ENCODE assay signal across 8 cellular contexts in the genomic region with DNA sequence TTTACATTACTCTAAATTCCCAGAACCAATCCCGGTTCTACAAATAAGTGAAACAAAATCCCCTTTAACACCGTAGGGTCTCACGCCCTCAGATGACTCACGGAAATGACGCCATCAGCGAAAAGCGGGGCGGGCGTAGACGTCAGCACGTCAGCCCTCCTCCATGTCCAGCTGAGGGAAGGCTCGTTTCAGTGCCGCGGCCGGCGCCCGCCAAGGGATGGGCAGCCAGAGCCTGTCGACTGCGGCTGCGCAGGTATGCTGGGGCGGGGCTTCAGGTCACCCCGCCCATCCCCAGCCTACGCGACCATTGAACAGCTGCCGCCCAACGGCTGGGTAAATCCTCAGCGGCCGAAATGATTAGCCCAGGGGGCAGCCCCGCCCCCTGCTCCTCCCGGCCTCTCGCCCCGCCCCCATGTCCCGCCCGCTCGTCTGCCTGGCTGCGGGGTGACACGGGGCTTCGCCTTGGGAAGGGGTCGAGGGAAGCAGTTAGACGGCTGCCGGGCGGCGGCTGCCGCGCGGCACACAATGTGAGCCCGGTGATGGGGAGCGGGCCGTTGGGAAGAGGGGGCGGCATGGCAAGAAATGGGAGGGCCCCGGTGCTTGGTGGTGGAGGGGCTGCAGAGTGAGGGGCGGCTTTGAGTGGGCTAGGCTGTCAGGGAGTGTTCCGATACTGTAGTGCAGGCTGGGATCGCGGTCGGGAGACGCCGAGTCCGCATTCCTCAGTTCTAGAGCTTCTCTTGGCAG. TPM values are rescaled to one million over a fixed set of nuclear protein-coding genes. Genes with fewer than 3 reads are reported as not detected.
DNase-seq lines count a peak whose midpoint lies in the region; ATAC-seq, FAIRE-seq and TF ChIP-seq lines count a peak whose summit lies in the region.

Gene NBEAL1 (plus strand): TSS at position 420 of the 744 bp plus-strand sequence. CDS start 1,510 bp downstream, outside the sequence.

- no peaks in the 10 kb centered on the region for H3K36me3 Mint-ChIP-seq in natural killer cell treated with Interleukin-12 subunit alpha and Interleukin-12 subunit beta and Interleukin-15 and Interleukin-18, amount 100 ng/mL, for 72 hours

- H2AFZ ChIP-seq in Loucy (ENCODE audit: low read length), result peak within 1 kb of the TSS; percentile 98

- H3K36me3 ChIP-seq in Loucy (ENCODE audit: insufficient read depth, low read length), result no peaks in the 10 kb centered on the region

- 0 out of 2 replicates have a peak, but pooled peaks cover 6% of the 10 kb centered on the region for H3K79me2 ChIP-seq in Loucy (ENCODE audit: insufficient read depth, low read length)

- peak within 1 kb of the TSS; percentile 96 to 100 for H3K27ac Mint-ChIP-seq in natural killer cell treated with Interleukin-12 subunit alpha and Interleukin-12 subunit beta and Interleukin-15 and Interleukin-18, amount 100 ng/mL, for 72 hours

- peaks cover 8 to 10% of the 10 kb centered on the region in 2 donors for H3K27me3 Mint-ChIP-seq in natural killer cell treated with Interleukin-12 subunit alpha and Interleukin-12 subunit beta and Interleukin-15 and Interleukin-18, amount 100 ng/mL, for 72 hours

- H3K4me2 ChIP-seq in Loucy (ENCODE audit: low read depth, low read length, poor library complexity, severe bottlenecking), result peak within 1 kb of the TSS; percentile 91

- no peaks in the 10 kb centered on the region for H3K9me3 ChIP-seq in Loucy (ENCODE audit: insufficient read depth, low read depth, low read length)

- peak; percentile 99 for FAIRE-seq in H54 (lab: Jason Lieb, UNC)

- H3F3A ChIP-seq in Loucy (ENCODE audit: low read depth), result no peaks in the 10 kb centered on the region

- peak within 1 kb of the TSS; percentile 82 for H3K9ac ChIP-seq in Loucy (ENCODE audit: low read depth, low read length, poor library complexity, severe bottlenecking)

- DNase-seq in EL (peak; percentile 98), H54 (ENCODE audit: insufficient read length, low spot score) (peak; percentile 83), fibroblast of pulmonary artery (ENCODE audit: low read depth) (peak; percentile 100)
- DNase-seq in activated effector memory CD4-positive, alpha-beta T cell treated with Interleukin-2 at 50 U/mL for 16 hours, result peak; percentile 94
- DNase-seq in natural killer cell treated with Interleukin-12 subunit alpha and Interleukin-12 subunit beta and Interleukin-15 and Interleukin-18, amount 100 ng/mL, for 72 hours (ENCODE audit: low spot score), result peak; percentile 98
- DNase-seq in stimulated activated naive CD8-positive, alpha-beta T cell treated with anti-CD3 and anti-CD28 coated beads, Interleukin-15, Interleukin-2, amounts not matched to agents 100 U/mL and 50 U/mL, for 24 hours, result peak; percentile 97

- peak; percentile 99 for ATAC-seq in natural killer cell treated with Interleukin-12 subunit alpha and Interleukin-12 subunit beta and Interleukin-15 and Interleukin-18, amount 100 ng/mL, for 72 hours
- ATAC-seq in stimulated activated naive CD8-positive, alpha-beta T cell treated with anti-CD3 and anti-CD28 coated beads, Interleukin-15, Interleukin-2, amounts not matched to agents 100 U/mL and 50 U/mL, for 24 hours, result peak; percentile 98

- H3K27me3 ChIP-seq in Loucy (ENCODE audit: insufficient read depth, low read length, poor library complexity, severe bottlenecking), result no peaks in the 10 kb centered on the region

- TF ChIP-seq POLR2A in H54 (IDR thresholded peaks at IDR 0.05; ENCODE audit: low read depth, low read length) (peak; percentile 63), Raji (IDR thresholded peaks at IDR 0.05; ENCODE audit: insufficient read depth, low read depth, low read length) (peak; percentile 71)

- TF ChIP-seq CTCF in Loucy (conservative IDR thresholded peaks at IDR 0.05; ENCODE audit: low read length) (no peak), fibroblast of pulmonary artery (IDR thresholded peaks at IDR 0.05; ENCODE audit: low read length, missing control alignments) (no peak)

- peaks cover 36% of the 10 kb centered on the region for H3K4me1 ChIP-seq in Loucy (ENCODE audit: insufficient read depth, low read length, poor library complexity, severe bottlenecking)

- H4K20me1 ChIP-seq in Loucy (ENCODE audit: insufficient read depth, low read length, poor library complexity, severe bottlenecking), result no peaks in the 10 kb centered on the region

- peaks cover 16 to 33% of the 10 kb centered on the region in 2 donors for H3K4me1 Mint-ChIP-seq in natural killer cell treated with Interleukin-12 subunit alpha and Interleukin-12 subunit beta and Interleukin-15 and Interleukin-18, amount 100 ng/mL, for 72 hours (ENCODE audit: low read depth in 2 of 2)

- no peaks in the 10 kb centered on the region for H3K9me2 ChIP-seq in Loucy (replicated peaks; ENCODE audit: low read depth, low read length)

- H3K9me3 Mint-ChIP-seq in natural killer cell treated with Interleukin-12 subunit alpha and Interleukin-12 subunit beta and Interleukin-15 and Interleukin-18, amount 100 ng/mL, for 72 hours, result no peaks in the 10 kb centered on the region

- H3K4me3 Mint-ChIP-seq in natural killer cell treated with Interleukin-12 subunit alpha and Interleukin-12 subunit beta and Interleukin-15 and Interleukin-18, amount 100 ng/mL, for 72 hours, result peak within 1 kb of the TSS; percentile 96

- peak within 1 kb of the TSS; percentile 87 for H3K4me3 ChIP-seq in Loucy (ENCODE audit: low read length, poor library complexity, severe bottlenecking)
- H3K4me3 ChIP-seq in fibroblast of pulmonary artery (replicated peaks; ENCODE audit: low read depth, low read length), result peak within 1 kb of the TSS; percentile 98

RNA-seq across cellular contexts. Expression of gene NBEAL1, which starts in this region (rescaled TPM):
- total RNA-seq in natural killer cell treated with Interleukin-12 subunit alpha and Interleukin-12 subunit beta and Interleukin-15 and Interleukin-18, amount 100 ng/mL, for 72 hours, result 10 to 100 TPM; 12.3 to 19.2 TPM

Comparison
In these comparisons a context has a peak if more than half of its experiments do, and no peak if none do; other contexts are left out.
1. Peak in every context shown above with its lines: DNase-seq, ATAC-seq and H3K4me3 ChIP-seq.